In genomic region chr19:16180611-16181010, GRCh38 we compare ENCODE assay signal across 14 cellular contexts. TPM values are rescaled to one million over a fixed set of nuclear protein-coding genes. Genes with fewer than 3 reads are reported as not detected.
DNase-seq lines count a peak whose midpoint lies in the region; ATAC-seq and TF ChIP-seq lines count a peak whose summit lies in the region.
"Had no signal": no experiment of that assay in that cellular context is flagged by ENCODE, and none has a peak within 500 bp of the region (broad histone marks: within the 10 kb centered on the region; RNA-seq: fewer than 3 reads in every experiment).

No MANE protein-coding gene starts in this region.

- TF ChIP-seq POLR2A in body of pancreas (IDR thresholded peaks at IDR 0.05): no peak

- H3K14ac ChIP-seq in mesenchymal stem cell (ENCODE audit: low read length in 2 of 2): no peak overlapping the region

- no peak overlapping the region for H2AK5ac ChIP-seq in mesenchymal stem cell (ENCODE audit: low read length, severe bottlenecking)

- H3K27me3 ChIP-seq in BLaER1 treated with 17β-estradiol and CSF1 and Interleukin-3, amounts not matched to agents 10 nM and 100 nM: no peaks in the 10 kb centered on the region
- H3K27me3 ChIP-seq in brain microvascular endothelial cell (replicated peaks) (no peaks in the 10 kb centered on the region), mesenchymal stem cell (ENCODE audit: control insufficient read depth in 1 of 2, insufficient read depth in 1 of 2, low read length in 2 of 2) (no peaks in the 10 kb centered on the region), body of pancreas (no peaks in the 10 kb centered on the region)
- H3K27me3 ChIP-seq: upper lobe of right lung had no signal

- H3K4me3 ChIP-seq in BLaER1 treated with 17β-estradiol and CSF1 and Interleukin-3, amounts not matched to agents 10 nM and 100 nM: no peak overlapping the region
- H3K4me3 ChIP-seq in brain microvascular endothelial cell (ENCODE audit: low read depth, low read length) (no peak overlapping the region), mesenchymal stem cell (ENCODE audit: insufficient read depth in 1 of 2, low read depth in 1 of 2, low read length in 2 of 2) (peak overlapping the region in 1 of 2 experiments; percentile 3), body of pancreas (no peak overlapping the region)
- H3K4me3 ChIP-seq: upper lobe of right lung had no signal

- in situ Hi-C loops in brain microvascular endothelial cell (cut with HindIII; ENCODE audit: low pct_ligation_motif_present, low sequenced_read_pairs): no loop called here

- DNase-seq in LHCN-M2 (ENCODE audit: low read depth): peak; percentile 76
- peak; percentile 58 for DNase-seq in brain microvascular endothelial cell
- DNase-seq in mesenchymal stem cell: peak; percentile 64
- no peak for DNase-seq in SHP77 (lab: John Stamatoyannopoulos, UW)
- DNase-seq in body of pancreas: no peak
- DNase-seq: activated CD8-positive, alpha-beta memory T cell treated with anti-CD3 and anti-CD28 coated beads, Interleukin-2, amount 50 U/mL, for 48 hours; CD4-positive, CD25-positive, alpha-beta regulatory T cell; Kasumi-1; upper lobe of right lung had no signal

- no peak overlapping the region for H3K4ac ChIP-seq in mesenchymal stem cell (ENCODE audit: low read depth in 1 of 2, low read length in 2 of 2)

- peak overlapping the region in 6 of 11 experiments; percentile 7 to 56 (median 37); a peak in 8 of 22 replicates for H3K4me2 ChIP-seq in BLaER1 treated with 17β-estradiol and CSF1 and Interleukin-3, amounts not matched to agents 10 nM and 100 nM
- H3K4me2 ChIP-seq in mesenchymal stem cell (ENCODE audit: low read length, poor library complexity, severe bottlenecking): no peak overlapping the region

- no peak overlapping the region for H2BK120ac ChIP-seq in mesenchymal stem cell (ENCODE audit: low read depth, low read length)

- H3K36me3 ChIP-seq in BLaER1 treated with 17β-estradiol and CSF1 and Interleukin-3, amounts not matched to agents 10 nM and 100 nM: peaks cover 0 to 1% (median 0%) of the 10 kb centered on the region in 11 experiments; a peak in 1 of 22 replicates
- H3K36me3 ChIP-seq in brain microvascular endothelial cell (replicated peaks): no peaks in the 10 kb centered on the region
- H3K36me3 ChIP-seq in mesenchymal stem cell (ENCODE audit: control insufficient read depth in 1 of 2, insufficient read depth in 2 of 2, low read depth in 1 of 2, low read length in 2 of 2): no peaks in the 10 kb centered on the region
- no peaks in the 10 kb centered on the region for H3K36me3 ChIP-seq in body of pancreas (replicated peaks in 1 of 2; ENCODE audit: insufficient read depth in 1 of 2, low read depth in 2 of 2)
- H3K36me3 ChIP-seq: upper lobe of right lung had no signal

- no peak overlapping the region for H3K18ac ChIP-seq in mesenchymal stem cell (ENCODE audit: low read depth in 1 of 2, low read length in 2 of 2)

- peaks cover 3% of the 10 kb centered on the region for H3K79me1 ChIP-seq in mesenchymal stem cell (replicated peaks; ENCODE audit: low read length, poor library complexity, severe bottlenecking)

- H3K27ac ChIP-seq in BLaER1 treated with 17β-estradiol and CSF1 and Interleukin-3, amounts not matched to agents 10 nM and 100 nM: peak overlapping the region in 2 of 11 experiments; percentile 22 to 23; a peak in 2 of 22 replicates
- H3K27ac ChIP-seq in brain microvascular endothelial cell (no peak overlapping the region), mesenchymal stem cell (ENCODE audit: low read length, poor library complexity, severe bottlenecking) (peak overlapping the region; percentile 43), body of pancreas (no peak overlapping the region)
- H3K27ac ChIP-seq: upper lobe of right lung, VCaP had no signal

- peaks cover 11 to 54% (median 36%) of the 10 kb centered on the region in 10 experiments for H3K4me1 ChIP-seq in BLaER1 treated with 17β-estradiol and CSF1 and Interleukin-3, amounts not matched to agents 10 nM and 100 nM
- peaks cover 8% of the 10 kb centered on the region for H3K4me1 ChIP-seq in mesenchymal stem cell (ENCODE audit: control insufficient read depth, insufficient read depth, low read depth, low read length)
- peaks cover 12% of the 10 kb centered on the region for H3K4me1 ChIP-seq in body of pancreas

- H2BK5ac ChIP-seq in mesenchymal stem cell (ENCODE audit: low read depth, low read length, poor library complexity, severe bottlenecking): no peak overlapping the region

- TF ChIP-seq CTCF in brain microvascular endothelial cell (IDR thresholded peaks at IDR 0.05; ENCODE audit: low read depth, low read length, missing control alignments): no peak
- no peak for TF ChIP-seq CTCF in body of pancreas (IDR thresholded peaks at IDR 0.05)

- no peak overlapping the region for H4K8ac ChIP-seq in mesenchymal stem cell (ENCODE audit: low read length)

- H2BK15ac ChIP-seq in mesenchymal stem cell (ENCODE audit: low read depth, poor library complexity, severe bottlenecking): no peak overlapping the region

- H2AFZ ChIP-seq in mesenchymal stem cell (ENCODE audit: low read depth, low read length): no peak overlapping the region

- peaks cover 4 to 9% (median 6%) of the 10 kb centered on the region in 11 experiments; a peak in 21 of 22 replicates for H3K9me3 ChIP-seq in BLaER1 treated with 17β-estradiol and CSF1 and Interleukin-3, amounts not matched to agents 10 nM and 100 nM (replicated peaks in 1 of 11)
- H3K9me3 ChIP-seq in mesenchymal stem cell (ENCODE audit: control insufficient read depth, low read length): no peaks in the 10 kb centered on the region
- no peaks in the 10 kb centered on the region for H3K9me3 ChIP-seq in body of pancreas

- WGBS in mesenchymal stem cell: 76% methylated on average over 2 of the region's 4 CpGs
- 32 to 45% methylated on average over 4 of the region's 4 CpGs for WGBS in body of pancreas, 2 donors

- no peak overlapping the region; a peak in 1 of 22 replicates for H3K9ac ChIP-seq in BLaER1 treated with 17β-estradiol and CSF1 and Interleukin-3, amounts not matched to agents 10 nM and 100 nM
- peak overlapping the region; percentile 60 for H3K9ac ChIP-seq in mesenchymal stem cell (ENCODE audit: low read length)

- H2BK12ac ChIP-seq in mesenchymal stem cell (ENCODE audit: low read length in 2 of 2): no peak overlapping the region

- H4K20me1 ChIP-seq in BLaER1 treated with 17β-estradiol and CSF1 and Interleukin-3, amounts not matched to agents 10 nM and 100 nM: peaks cover 0 to 2% (median 0%) of the 10 kb centered on the region in 11 experiments; a peak in 1 of 22 replicates

- ATAC-seq in body of pancreas: no peak
- ATAC-seq in HG03565 (IDR thresholded peaks at IDR 0.05; ENCODE audit: unreplicated experiment): no peak
- ATAC-seq in esophagus mucosa: no peak
- ATAC-seq: upper lobe of right lung had no signal

- intact Hi-C loops in body of pancreas (cut with DNase I): loop anchor here (5.0 kb wide), 1 partner anchor 548 kb away; no protein-coding TSS in a partner anchor

- no peak overlapping the region for H3K23ac ChIP-seq in mesenchymal stem cell (ENCODE audit: low read length in 2 of 2)

- no peak overlapping the region for H4K91ac ChIP-seq in mesenchymal stem cell (ENCODE audit: low read length)

RNA-seq across cellular contexts. Expression of gene FAM32A, which starts 4.6 kb away (rescaled TPM):
- total RNA-seq in LHCN-M2 (2014; rRNA removed) (151 and 152 TPM in 2 replicates), body of pancreas (10 to 100 TPM; 29.6 to 44.5 TPM), esophagus mucosa (40.4 TPM)
- polyA plus RNA-seq in LHCN-M2 (2012): 89.7 TPM
- 93.0 TPM for polyA plus RNA-seq in mesenchymal stem cell (2013, experiment 1 of 2)
- polyA plus RNA-seq in mesenchymal stem cell (2013, experiment 2 of 2): 93.3 TPM

RNA-seq across cellular contexts. Expression of gene CIB3, which starts 7.3 kb away (rescaled TPM):
- total RNA-seq in LHCN-M2 (2014; rRNA removed) (not detected in 2 replicates), body of pancreas (not detected), esophagus mucosa (not detected)
- not detected for polyA plus RNA-seq in LHCN-M2 (2012)
- polyA plus RNA-seq in mesenchymal stem cell (2013, experiment 1 of 2): 0.10 TPM
- polyA plus RNA-seq in mesenchymal stem cell (2013, experiment 2 of 2): not detected
- total RNA-seq: CD4-positive, CD25-positive, alpha-beta regulatory T cell; skeletal muscle tissue; upper lobe of right lung had no signal
- polyA plus RNA-seq: CD4-positive, CD25-positive, alpha-beta regulatory T cell had no signal

RNA-seq across cellular contexts. Expression of gene AP1M1, which starts 17.1 kb away (rescaled TPM):
- total RNA-seq in LHCN-M2 (2014; rRNA removed) (176 and 182 TPM in 2 replicates), body of pancreas (10 to 100 TPM; 22.3 to 23.1 TPM), esophagus mucosa (37.7 TPM)
- polyA plus RNA-seq in LHCN-M2 (2012): 120 TPM
- 62.6 TPM for polyA plus RNA-seq in mesenchymal stem cell (2013, experiment 1 of 2)
- polyA plus RNA-seq in mesenchymal stem cell (2013, experiment 2 of 2): 61.7 TPM

RNA-seq across cellular contexts. Expression of gene HSH2D, which starts 37.1 kb away (rescaled TPM):
- total RNA-seq in LHCN-M2 (2014; rRNA removed) (not detected in 2 replicates), body of pancreas (1 to 10 TPM; 3.6 to 9.6 TPM), esophagus mucosa (1.3 TPM)
- not detected for polyA plus RNA-seq in LHCN-M2 (2012)
- polyA plus RNA-seq in mesenchymal stem cell (2013, experiment 1 of 2): not detected
- polyA plus RNA-seq in mesenchymal stem cell (2013, experiment 2 of 2): not detected

Comparison
In these comparisons a context has a peak if more than half of its experiments do, and no peak if none do; other contexts are left out.
1. DNase-seq: peak in LHCN-M2 (single experiment), brain microvascular endothelial cell (single experiment) and mesenchymal stem cell (single experiment); none in SHP77 (0 of 2) and body of pancreas (0 of 4).